Comparison of ENCODE assay signal across 26 cellular contexts in the genomic region with DNA sequence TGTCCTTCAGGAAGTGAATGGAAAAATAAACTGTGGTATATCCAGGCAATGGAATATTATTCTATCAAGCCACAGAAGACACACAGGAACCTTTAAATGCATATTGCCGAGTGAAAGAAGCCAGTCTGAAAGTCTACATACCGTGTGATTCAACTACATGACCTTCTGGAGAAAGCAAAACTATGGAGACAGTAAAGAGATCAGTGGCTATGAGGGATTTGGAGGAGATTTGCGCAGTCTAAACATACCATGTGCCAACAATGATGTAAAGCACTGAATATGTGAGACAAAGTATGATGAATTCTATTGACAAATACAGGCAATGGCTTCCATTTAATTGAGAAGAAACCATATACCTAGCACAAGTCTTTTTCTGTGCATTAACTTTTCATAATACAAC.
"Had no signal": no experiment of that assay in that cellular context is flagged by ENCODE, and none has a peak within 500 bp of the region (broad histone marks: within the 10 kb centered on the region; RNA-seq: fewer than 3 reads in every experiment).

No MANE protein-coding gene starts in this region.

- H3K4me2 ChIP-seq: KMS-11 had no signal

- H3K9ac ChIP-seq: KMS-11 had no signal

- DNase-seq: activated B cell treated with CpG ODN at 0.5 μM for 24 hours; activated CD4-positive, alpha-beta memory T cell treated with anti-CD3 and anti-CD28 coated beads, Interleukin-2, amount 10 ng/mL, durations not matched to agents 7 days and 5 days; activated CD4-positive, alpha-beta T cell treated with anti-CD3 and anti-CD28 coated beads, Interleukin-2, amount 50 U/mL, for 1 hour; activated gamma-delta T cell; activated naive CD4-positive, alpha-beta T cell treated with anti-CD3 and anti-CD28 coated beads for 36 hours; activated T-cell treated with anti-CD3 and anti-CD28 coated beads for 4 hours; activated T-cell treated with anti-CD3 and anti-CD28 coated beads, Interleukin-2, amount 50 U/mL, for 48 hours; amniotic stem cell; body of pancreas; central memory CD4-positive, alpha-beta T cell; MG63; MV-4-11; NCI-H1092 treated with DMSO at 0.1 percent for 48 hours; NCI-H1417 treated with DMSO at 0.1 percent for 48 hours; NCI-H1694; NCI-H2081; NCI-H510A treated with DMSO at 0.1 percent for 48 hours; NCI-H69; Peyer's patch; SHP77; T-helper 2 cell; T1000 had no signal

- H3K27ac Mint-ChIP-seq: activated B cell treated with CpG ODN at 0.5 μM for 24 hours; activated CD4-positive, alpha-beta memory T cell treated with anti-CD3 and anti-CD28 coated beads, Interleukin-2, amount 10 ng/mL, durations not matched to agents 7 days and 5 days; activated naive CD4-positive, alpha-beta T cell treated with anti-CD3 and anti-CD28 coated beads for 36 hours; activated T-helper 17 cell treated with anti-CD3 and anti-CD28 coated beads, Interleukin-2, amount 50 U/mL, for 72 hours had no signal

- ATAC-seq: activated T-helper 17 cell treated with anti-CD3 and anti-CD28 coated beads, Interleukin-2, amount 50 U/mL, for 72 hours; body of pancreas had no signal

- H3K27me3 ChIP-seq: ascending aorta, body of pancreas, MG63, Peyer's patch, SJSA1 had no signal

- H3K9me3 ChIP-seq: ascending aorta, body of pancreas, MG63, SJSA1 had no signal

- H3K4me3 ChIP-seq: ascending aorta, body of pancreas, MG63, Peyer's patch, SJSA1 had no signal

- H3K36me3 ChIP-seq: ascending aorta, MG63, Peyer's patch, SJSA1 had no signal

- H3K27ac ChIP-seq: ascending aorta, body of pancreas, KMS-11, Peyer's patch, SJSA1 had no signal

- H3K4me1 Mint-ChIP-seq: activated B cell treated with CpG ODN at 0.5 μM for 24 hours had no signal

- H3K4me1 ChIP-seq: ascending aorta, body of pancreas, Peyer's patch, SJSA1 had no signal

- H3K9me3 Mint-ChIP-seq: activated CD4-positive, alpha-beta memory T cell treated with anti-CD3 and anti-CD28 coated beads, Interleukin-2, amount 10 ng/mL, durations not matched to agents 7 days and 5 days had no signal

- H3K4me3 Mint-ChIP-seq: activated B cell treated with CpG ODN at 0.5 μM for 24 hours; activated CD4-positive, alpha-beta memory T cell treated with anti-CD3 and anti-CD28 coated beads, Interleukin-2, amount 10 ng/mL, durations not matched to agents 7 days and 5 days; activated naive CD4-positive, alpha-beta T cell treated with anti-CD3 and anti-CD28 coated beads for 36 hours; activated T-helper 17 cell treated with anti-CD3 and anti-CD28 coated beads, Interleukin-2, amount 50 U/mL, for 72 hours had no signal
